Comparison of ENCODE assay signal across 8 cellular contexts in the genomic region with DNA sequence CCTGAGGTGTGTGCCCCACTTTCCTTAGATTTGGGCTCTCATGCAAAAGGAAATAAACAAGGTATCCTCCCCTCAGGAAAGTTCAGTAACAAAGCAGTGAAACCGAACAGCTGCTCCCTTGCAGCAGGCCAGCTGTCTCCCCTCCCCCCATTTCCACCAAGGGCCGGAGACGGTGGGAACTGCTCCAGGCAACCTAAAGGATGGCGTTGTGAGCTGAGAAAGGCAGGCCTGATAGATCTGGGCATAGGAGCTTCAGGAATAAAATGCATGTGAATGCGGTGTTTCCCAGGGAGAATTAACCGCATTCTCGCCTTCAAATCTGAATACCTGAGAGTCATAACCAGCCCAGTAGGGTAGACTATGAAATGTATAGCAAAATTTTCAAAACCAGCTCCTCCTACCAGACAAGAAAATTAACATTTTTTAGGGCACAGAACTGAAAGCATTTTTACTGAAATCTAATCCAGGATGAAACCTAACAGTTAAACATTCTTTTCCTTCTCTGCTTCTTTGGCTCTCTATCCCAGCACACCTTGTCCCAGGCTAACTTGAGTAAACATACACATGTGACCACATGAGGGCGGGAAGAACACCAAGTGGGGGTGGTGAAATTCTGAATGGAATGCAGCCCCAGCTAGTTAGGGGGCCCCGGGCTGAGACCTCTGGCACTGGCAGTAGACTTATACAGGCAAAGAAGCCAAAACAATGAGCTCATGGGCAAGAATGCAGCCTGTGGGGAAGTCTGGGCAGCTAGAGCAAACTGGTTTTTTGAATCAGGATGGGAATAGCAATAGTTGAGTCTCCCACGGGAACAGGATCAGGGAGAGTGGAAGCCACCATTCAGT. TPM values are rescaled to one million over a fixed set of nuclear protein-coding genes. Genes with fewer than 3 reads are reported as not detected.
DNase-seq lines count a peak whose midpoint lies in the region; ATAC-seq and TF ChIP-seq lines count a peak whose summit lies in the region.

No MANE protein-coding gene starts in this region.

- H3K9me3 Mint-ChIP-seq in activated CD4-positive, alpha-beta memory T cell treated with anti-CD3 and anti-CD28 coated beads, Interleukin-2, amount 10 ng/mL, durations not matched to agents 7 days and 5 days = no peaks in the 10 kb centered on the region

- H3K9me2 ChIP-seq in GM23248 (ENCODE audit: insufficient read depth) = no peaks in the 10 kb centered on the region

- POLR2A ChIA-PET in activated CD4-positive, alpha-beta memory T cell treated with anti-CD3 and anti-CD28 coated beads, Interleukin-2, amount 10 ng/mL, durations not matched to agents 7 days and 5 days (lab: Charles Lee) = interaction anchor here (0.8 to 21.2 kb wide), 16 partner anchors 4 to 589 kb away, joined by 3 to 1377 read pairs (median 6); a partner anchor contains a TSS

- peak overlapping the region; percentile 84 for H3K9ac ChIP-seq in GM23248

- no peaks in the 10 kb centered on the region for H3K27me3 Mint-ChIP-seq in activated CD4-positive, alpha-beta memory T cell treated with anti-CD3 and anti-CD28 coated beads, Interleukin-2, amount 10 ng/mL, durations not matched to agents 7 days and 5 days

- H3K36me3 Mint-ChIP-seq in activated CD4-positive, alpha-beta memory T cell treated with anti-CD3 and anti-CD28 coated beads, Interleukin-2, amount 10 ng/mL, durations not matched to agents 7 days and 5 days (ENCODE audit: low read depth) = peaks cover 50% of the 10 kb centered on the region

- 3 to 5% methylated on average over 10 of the region's 10 CpGs for WGBS in GM23248 (ENCODE audit: low coverage in 1 of 2, low lambda C conversion rate in 2 of 2, missing lambda C conversion rate in 2 of 2), 2 experiments

- no peaks in the 10 kb centered on the region for H3K9me3 ChIP-seq in GM23248 (ENCODE audit: low read depth)
- H3K9me3 ChIP-seq in thoracic aorta = no peaks in the 10 kb centered on the region

- H3K36me3 ChIP-seq in GM23248 (ENCODE audit: low read depth) = peaks cover 20% of the 10 kb centered on the region
- peaks cover 6% of the 10 kb centered on the region for H3K36me3 ChIP-seq in thoracic aorta

- in situ Hi-C loops in GM23248 (cut with MboI) = loop anchor here (10.0 kb wide), 1 partner anchor 247 kb away; no protein-coding TSS in a partner anchor

- peak overlapping the region; percentile 78 for H3K4me3 Mint-ChIP-seq in activated CD4-positive, alpha-beta memory T cell treated with anti-CD3 and anti-CD28 coated beads, Interleukin-2, amount 10 ng/mL, durations not matched to agents 7 days and 5 days

- TF ChIP-seq CTCF in epithelial cell of proximal tubule (conservative IDR thresholded peaks at IDR 0.05; ENCODE audit: low read depth, low read length) = no peak
- TF ChIP-seq CTCF in thoracic aorta (IDR thresholded peaks at IDR 0.05) = peak; percentile 8

- peaks cover 92% of the 10 kb centered on the region for H3F3A ChIP-seq in GM23248 (ENCODE audit: insufficient read depth)

- H3K4me3 ChIP-seq in GM23248 = peak overlapping the region; percentile 35
- peak overlapping the region; percentile 21 for H3K4me3 ChIP-seq in epithelial cell of proximal tubule (ENCODE audit: low read depth, low read length)
- H3K4me3 ChIP-seq in thoracic aorta = peak overlapping the region; percentile 69

- peaks cover 60% of the 10 kb centered on the region for H3K79me2 ChIP-seq in GM23248 (ENCODE audit: insufficient read depth)

- H3K27ac ChIP-seq in GM23248 = peak overlapping the region; percentile 100
- H3K27ac ChIP-seq in thoracic aorta = peak overlapping the region; percentile 99 to 100

- DNase-seq in DMS114 treated with DMSO at 0.1 percent for 48 hours (lab: John Stamatoyannopoulos, UW; ENCODE audit: unreplicated experiment) (peak; percentile 59), GM23248 (peak; percentile 97), NCI-H1694 treated with DMSO at 0.1 percent for 48 hours (lab: John Stamatoyannopoulos, UW) (peak; percentile 90), epithelial cell of proximal tubule (ENCODE audit: low read depth) (peak; percentile 99), mucosa of gallbladder (ENCODE audit: low spot score) (peak; percentile 96), thoracic aorta (ENCODE audit: low spot score) (peak; percentile 69)
- peak; percentile 69 for DNase-seq in activated CD4-positive, alpha-beta memory T cell treated with anti-CD3 and anti-CD28 coated beads, Interleukin-2, amount 10 ng/mL, durations not matched to agents 7 days and 5 days

- peak; percentile 51 for ATAC-seq in thoracic aorta (ENCODE audit: insufficient number of reproducible peaks, low FRiP score, low read depth)
- no peak for ATAC-seq in GM18519 (IDR thresholded peaks at IDR 0.05; ENCODE audit: low FRiP score, unreplicated experiment)

- peak overlapping the region; percentile 67 for H3K4me2 ChIP-seq in GM23248 (ENCODE audit: unreplicated experiment)

- peak overlapping the region; percentile 99 for H3K27ac Mint-ChIP-seq in activated CD4-positive, alpha-beta memory T cell treated with anti-CD3 and anti-CD28 coated beads, Interleukin-2, amount 10 ng/mL, durations not matched to agents 7 days and 5 days

- no peaks in the 10 kb centered on the region for H3K27me3 ChIP-seq in GM23248 (replicated peaks; ENCODE audit: insufficient read depth)
- no peaks in the 10 kb centered on the region for H3K27me3 ChIP-seq in thoracic aorta (replicated peaks; ENCODE audit: insufficient read depth)

- no peaks in the 10 kb centered on the region for H4K20me1 ChIP-seq in GM23248 (ENCODE audit: insufficient read depth)

- no peak overlapping the region for H2AFZ ChIP-seq in GM23248

- CTCF ChIA-PET in activated CD4-positive, alpha-beta memory T cell treated with anti-CD3 and anti-CD28 coated beads, Interleukin-2, amount 10 ng/mL, durations not matched to agents 7 days and 5 days (lab: Charles Lee) = interaction anchor here (0.9 to 11.3 kb wide), 4 partner anchors 7 to 53 kb away, joined by 3 to 282 read pairs (median 134); a partner anchor contains a TSS

- peaks cover 93% of the 10 kb centered on the region for H3K4me1 Mint-ChIP-seq in activated CD4-positive, alpha-beta memory T cell treated with anti-CD3 and anti-CD28 coated beads, Interleukin-2, amount 10 ng/mL, durations not matched to agents 7 days and 5 days

- H3K4me1 ChIP-seq in GM23248 (ENCODE audit: insufficient read depth) (peaks cover 77% of the 10 kb centered on the region), thoracic aorta (ENCODE audit: control insufficient read depth in 1 of 2, low read depth in 2 of 2) (peaks cover 85 to 99% of the 10 kb centered on the region in 2 donors)

RNA-seq across cellular contexts. Expression of a gene that starts 11.5 kb away (rescaled TPM):
- total RNA-seq in GM23248 (2014; rRNA removed; shearing (Covaris generic)) = 307 and 310 TPM in 2 replicates
- polyA plus RNA-seq in GM23248 (2016; fragmentation: Nextera tagmentation; extraction: Ambion mirVana) = 79.0 and 84.7 TPM in 2 replicates
- total RNA-seq in activated CD4-positive, alpha-beta memory T cell treated with anti-CD3 and anti-CD28 coated beads, Interleukin-2, amount 10 ng/mL, durations not matched to agents 7 days and 5 days = 100 to 1,000 TPM; 470 to 472 TPM
- total RNA-seq in epithelial cell of proximal tubule (144 and 162 TPM in 2 replicates), mucosa of gallbladder (231 TPM), thoracic aorta (100 to 1,000 TPM; 588 to 607 TPM)

RNA-seq across cellular contexts. Expression of a gene that starts 18.7 kb away (rescaled TPM):
- 27.6 and 27.9 TPM in 2 replicates for total RNA-seq in GM23248 (2014; rRNA removed; shearing (Covaris generic))
- polyA plus RNA-seq in GM23248 (2016; fragmentation: Nextera tagmentation; extraction: Ambion mirVana) = 45.4 TPM in 2 replicates
- 1 to 10 TPM; 1.4 to 1.6 TPM for total RNA-seq in activated CD4-positive, alpha-beta memory T cell treated with anti-CD3 and anti-CD28 coated beads, Interleukin-2, amount 10 ng/mL, durations not matched to agents 7 days and 5 days
- total RNA-seq in epithelial cell of proximal tubule (0.80 and 7.3 TPM in 2 replicates), mucosa of gallbladder (17.2 TPM), thoracic aorta (10 to 100 TPM; 28.4 to 45.1 TPM)

RNA-seq across cellular contexts. Expression of a gene that starts 52.4 kb away (rescaled TPM):
- total RNA-seq in GM23248 (2014; rRNA removed; shearing (Covaris generic)) = not detected in 2 replicates
- 0.49 and 0.71 TPM in 2 replicates for polyA plus RNA-seq in GM23248 (2016; fragmentation: Nextera tagmentation; extraction: Ambion mirVana)
- total RNA-seq in activated CD4-positive, alpha-beta memory T cell treated with anti-CD3 and anti-CD28 coated beads, Interleukin-2, amount 10 ng/mL, durations not matched to agents 7 days and 5 days = not detected
- not detected in 2 replicates for total RNA-seq in epithelial cell of proximal tubule
- 1.1 TPM for total RNA-seq in mucosa of gallbladder
- not detected for total RNA-seq in thoracic aorta
